In genomic region chr5:115274584-115274983, GRCh38 we compare ENCODE assay signal across 18 cellular contexts.
"Had no signal": no experiment of that assay in that cellular context is flagged by ENCODE, and none has a peak within 500 bp of the region (broad histone marks: within the 10 kb centered on the region; RNA-seq: fewer than 3 reads in every experiment).

No MANE protein-coding gene starts in this region.

- DNase-seq: activated CD4-positive, alpha-beta T cell treated with anti-CD3 and anti-CD28 coated beads for 4 hours; activated CD8-positive, alpha-beta memory T cell treated with anti-CD3 and anti-CD28 coated beads, Interleukin-2, amount 50 U/mL, for 48 hours; activated CD8-positive, alpha-beta T cell treated with anti-CD3 and anti-CD28 coated beads, Interleukin-2, amount 10 ng/mL, durations not matched to agents 7 days and 5 days; activated naive CD4-positive, alpha-beta T cell treated with anti-CD3 and anti-CD28 coated beads for 36 hours; esophagus squamous epithelium; foreskin fibroblast; immature natural killer cell; lower lobe of right lung; naive thymus-derived CD8-positive, alpha-beta T cell; nucleus accumbens; small intestine; stimulated activated CD4-positive, alpha-beta T cell treated with anti-CD3 and anti-CD28 coated beads, Interleukin-1b, Interleukin-23, amount 100 ng/mL, for 48 hours; stimulated activated naive CD4-positive, alpha-beta T cell; substantia nigra; trophoblast cell had no signal

- H3K27ac ChIP-seq: esophagus squamous epithelium, lower lobe of right lung, VCaP had no signal

- H3K4me3 Mint-ChIP-seq: activated CD8-positive, alpha-beta T cell treated with anti-CD3 and anti-CD28 coated beads, Interleukin-2, amount 10 ng/mL, durations not matched to agents 7 days and 5 days; activated naive CD4-positive, alpha-beta T cell treated with anti-CD3 and anti-CD28 coated beads for 36 hours; immature natural killer cell; naive thymus-derived CD8-positive, alpha-beta T cell had no signal

- ATAC-seq: activated CD8-positive, alpha-beta T cell treated with anti-CD3 and anti-CD28 coated beads, Interleukin-2, amount 10 ng/mL, durations not matched to agents 7 days and 5 days; lower lobe of right lung; naive thymus-derived CD8-positive, alpha-beta T cell; right cardiac atrium had no signal

- H3K4me1 Mint-ChIP-seq: immature natural killer cell had no signal

- H3K4me3 ChIP-seq: esophagus squamous epithelium, lower lobe of right lung had no signal

- H3K4me1 ChIP-seq: esophagus squamous epithelium, lower lobe of right lung had no signal

- H3K9me3 ChIP-seq: esophagus squamous epithelium, lower lobe of right lung had no signal

- H3K27ac Mint-ChIP-seq: activated CD8-positive, alpha-beta T cell treated with anti-CD3 and anti-CD28 coated beads, Interleukin-2, amount 10 ng/mL, durations not matched to agents 7 days and 5 days; activated naive CD4-positive, alpha-beta T cell treated with anti-CD3 and anti-CD28 coated beads for 36 hours; immature natural killer cell; progenitor cell of endocrine pancreas had no signal

- H3K9me3 Mint-ChIP-seq: activated naive CD4-positive, alpha-beta T cell treated with anti-CD3 and anti-CD28 coated beads for 36 hours; immature natural killer cell; naive thymus-derived CD8-positive, alpha-beta T cell had no signal

- H3K27me3 ChIP-seq: esophagus squamous epithelium had no signal

- H3K27me3 Mint-ChIP-seq: naive thymus-derived CD8-positive, alpha-beta T cell; progenitor cell of endocrine pancreas had no signal
